In genomic region chr4:1564535-1565375, GRCh38 we compare ENCODE assay signal across 28 cellular contexts.
"Had no signal": no experiment of that assay in that cellular context is flagged by ENCODE, and none has a peak within 500 bp of the region (broad histone marks: within the 10 kb centered on the region; RNA-seq: fewer than 3 reads in every experiment).

No MANE protein-coding gene starts in this region.

- H3K27ac Mint-ChIP-seq: activated naive CD4-positive, alpha-beta T cell treated with anti-CD3 and anti-CD28 coated beads for 36 hours; activated naive CD8-positive, alpha-beta T cell treated with anti-CD3 and anti-CD28 coated beads for 36 hours; dendritic cell treated with granulocyte-macrophage colony-stimulating factor and Interleukin-4, amounts not matched to agents 40 ng/mL and 50 ng/mL, for 4 days; endodermal cell; mesothelial cell of epicardium; T-helper 1 cell treated with Interleukin-12 subunit alpha and Interleukin-12 subunit beta and Interleukin-4 antibody, amounts not matched to agents 30 μg/mL and 1 μg/mL, for 36 hours had no signal

- H3K27me3 ChIP-seq: cardiac muscle cell, right lobe of liver, testis had no signal

- H3K9me3 ChIP-seq: adrenal gland, right lobe of liver, testis, transverse colon had no signal

- H3K4me1 ChIP-seq: adrenal gland, parathyroid adenoma, right lobe of liver had no signal

- H3K27ac ChIP-seq: adrenal gland, cardiac muscle cell, parathyroid adenoma, right lobe of liver, testis, transverse colon, WERI-Rb-1 had no signal

- H3K4me3 Mint-ChIP-seq: activated naive CD4-positive, alpha-beta T cell treated with anti-CD3 and anti-CD28 coated beads for 36 hours; activated naive CD8-positive, alpha-beta T cell treated with anti-CD3 and anti-CD28 coated beads for 36 hours; brain; dendritic cell treated with granulocyte-macrophage colony-stimulating factor and Interleukin-4, amounts not matched to agents 40 ng/mL and 50 ng/mL, for 4 days; endodermal cell; mesothelial cell of epicardium; T-helper 1 cell treated with Interleukin-12 subunit alpha and Interleukin-12 subunit beta and Interleukin-4 antibody, amounts not matched to agents 30 μg/mL and 1 μg/mL, for 36 hours had no signal

- H3K4me3 ChIP-seq: adrenal gland, cardiac muscle cell, right lobe of liver, testis, transverse colon had no signal

- H3K36me3 Mint-ChIP-seq: activated naive CD8-positive, alpha-beta T cell treated with anti-CD3 and anti-CD28 coated beads for 36 hours; brain; mesothelial cell of epicardium; naive thymus-derived CD4-positive, alpha-beta T cell had no signal

- DNase-seq: activated CD4-positive, alpha-beta T cell treated with anti-CD3 and anti-CD28 coated beads for 48 hours; activated CD4-positive, alpha-beta T cell treated with anti-CD3 and anti-CD28 coated beads, Interleukin-2, amount 50 U/mL, for 48 hours; activated CD8-positive, alpha-beta memory T cell treated with anti-CD3 and anti-CD28 coated beads for 24 hours; activated effector memory CD4-positive, alpha-beta T cell treated with anti-CD3 and anti-CD28 coated beads, Interleukin-2, amount 50 U/mL, for 16 hours; activated naive CD4-positive, alpha-beta T cell treated with anti-CD3 and anti-CD28 coated beads for 36 hours; adrenal gland; foreskin fibroblast; naive thymus-derived CD4-positive, alpha-beta T cell; nucleus accumbens; stimulated activated CD4-positive, alpha-beta T cell treated with anti-CD3 and anti-CD28 coated beads, Interleukin-12 subunit alpha, Interleukin-12 subunit beta, amount 100 ng/mL, for 4 hours; stimulated activated CD4-positive, alpha-beta T cell treated with anti-CD3 and anti-CD28 coated beads, Interleukin-4, amount 100 ng/mL, for 1 hour; stimulated activated naive CD8-positive, alpha-beta T cell treated with anti-CD3 and anti-CD28 coated beads, Interleukin-15, Interleukin-2, amounts not matched to agents 100 U/mL and 50 U/mL, for 24 hours; SW 1271; T-helper 9 cell; testis; transverse colon; WERI-Rb-1 had no signal

- H3K36me3 ChIP-seq: adrenal gland, cardiac muscle cell, right lobe of liver, transverse colon, WERI-Rb-1 had no signal

- H3K9me3 Mint-ChIP-seq: activated naive CD4-positive, alpha-beta T cell treated with anti-CD3 and anti-CD28 coated beads for 36 hours; activated naive CD8-positive, alpha-beta T cell treated with anti-CD3 and anti-CD28 coated beads for 36 hours; brain; dendritic cell treated with granulocyte-macrophage colony-stimulating factor and Interleukin-4, amounts not matched to agents 40 ng/mL and 50 ng/mL, for 4 days; endodermal cell; mesothelial cell of epicardium; T-helper 1 cell treated with Interleukin-12 subunit alpha and Interleukin-12 subunit beta and Interleukin-4 antibody, amounts not matched to agents 30 μg/mL and 1 μg/mL, for 36 hours had no signal

- H2AFZ ChIP-seq: parathyroid adenoma had no signal

- H3K9ac ChIP-seq: parathyroid adenoma had no signal

- ATAC-seq: activated CD4-positive, CD25-positive, alpha-beta regulatory T cell treated with anti-CD3 and anti-CD28 coated beads, Interleukin-2, amount 50 U/mL, for 24 hours; esophagus mucosa; naive thymus-derived CD4-positive, alpha-beta T cell; right lobe of liver; stimulated activated naive CD8-positive, alpha-beta T cell treated with anti-CD3 and anti-CD28 coated beads, Interleukin-15, Interleukin-2, amounts not matched to agents 100 U/mL and 50 U/mL, for 24 hours had no signal
